Comparison of ENCODE assay signal across 7 cellular contexts in genomic region chr7:29723122-29723521, GRCh38.
DNase-seq lines count a peak whose midpoint lies in the region; ATAC-seq lines count a peak whose summit lies in the region.
"Not testable (repeated sequence)": the region's sequence is repeated elsewhere in the genome, so short reads cannot be mapped to it uniquely, and the experiment has no call there.

No MANE protein-coding gene starts in this region.

- intact Hi-C loops in left colon (cut with DNase I, micrococcal nuclease): not testable (repeated sequence)

- peak; percentile 40 for ATAC-seq in left colon

- H3K4me3 ChIP-seq in trophoblast cell (ENCODE audit: low read depth, low read length): not testable (repeated sequence)

- WGBS in trophoblast cell (ENCODE audit: extremely low coverage, insufficient coverage, insufficient read length): no CpG with 5 or more reads among the region's 8 CpGs

- not testable (repeated sequence) for H2AK5ac ChIP-seq in trophoblast cell (ENCODE audit: low read length)

- H3K23ac ChIP-seq in trophoblast cell (ENCODE audit: low read length): not testable (repeated sequence)

- not testable (repeated sequence) for H3K4me2 ChIP-seq in trophoblast cell (ENCODE audit: low read length)

- not testable (repeated sequence) for H2BK5ac ChIP-seq in trophoblast cell (ENCODE audit: low read depth, low read length, poor library complexity)

- not testable (repeated sequence) for H3K27me3 ChIP-seq in trophoblast cell (ENCODE audit: insufficient read depth, low read length)

- H3K27ac ChIP-seq in trophoblast cell (ENCODE audit: low read depth, low read length): not testable (repeated sequence)

- not testable (repeated sequence) for H3K14ac ChIP-seq in trophoblast cell (ENCODE audit: low read length)

- H3K9ac ChIP-seq in trophoblast cell (ENCODE audit: low read length): not testable (repeated sequence)

- not testable (repeated sequence) for H3K18ac ChIP-seq in trophoblast cell (ENCODE audit: low read length)

- not testable (repeated sequence) for H3K79me2 ChIP-seq in trophoblast cell (ENCODE audit: control insufficient read depth, insufficient read depth, low read length, poor library complexity)

- not testable (repeated sequence) for H2BK120ac ChIP-seq in trophoblast cell (ENCODE audit: insufficient read depth, low read length, poor library complexity)

- H3K79me1 ChIP-seq in trophoblast cell (ENCODE audit: low read length): not testable (repeated sequence)

- H4K12ac ChIP-seq in trophoblast cell (ENCODE audit: low read depth, low read length): not testable (repeated sequence)

- not testable (repeated sequence) for H3K36me3 ChIP-seq in trophoblast cell (ENCODE audit: control insufficient read depth in 1 of 2, insufficient read depth in 2 of 2, low read length in 2 of 2)

- not testable (repeated sequence) for H3K4ac ChIP-seq in trophoblast cell (ENCODE audit: low read depth, low read length)

- not testable (repeated sequence) for H4K8ac ChIP-seq in trophoblast cell (ENCODE audit: low read depth, low read length)

- H4K91ac ChIP-seq in trophoblast cell (ENCODE audit: low read depth, low read length): not testable (repeated sequence)

- H3K9me3 ChIP-seq in trophoblast cell (ENCODE audit: insufficient read depth, low read depth, low read length): not testable (repeated sequence)

- not testable (repeated sequence) for H2BK12ac ChIP-seq in trophoblast cell (ENCODE audit: low read length)

- not testable (repeated sequence) for H3K4me1 ChIP-seq in trophoblast cell (ENCODE audit: control insufficient read depth in 1 of 2, insufficient read depth in 2 of 2, low read length in 2 of 2)

- not testable (repeated sequence) for H2AFZ ChIP-seq in trophoblast cell (ENCODE audit: insufficient read depth, low read length, poor library complexity)

- DNase-seq in EL: peak; percentile 90
- peak; percentile 96 for DNase-seq in HT1080 (ENCODE audit: low read depth)
- DNase-seq in SIG-M5 treated with dmso at 0.1 percent for 504 hours (lab: John Stamatoyannopoulos, UW; ENCODE audit: unreplicated experiment): peak; percentile 5
- DNase-seq in brain pericyte (ENCODE audit: low read depth, low spot score): peak; percentile 8
- peak; percentile 77 for DNase-seq in fibroblast of peridontal ligament (ENCODE audit: extremely low read depth)
- not testable (repeated sequence) for DNase-seq in left colon
- DNase-seq in trophoblast cell: peak; percentile 93 to 96
